ENCODE assay signal across 1 cellular context in genomic region chr13:38998739-38999138, GRCh38.
TF ChIP-seq lines count a peak whose summit lies in the region.

No MANE protein-coding gene starts in this region.

TF ChIP-seq in K562, 482 proteins besides CTCF, POLR2A, EP300 and RAD21 (continued from another document):
- no peak for TF ChIP-seq OTX1 (CRISPR knock-in tag; IDR thresholded peaks at IDR 0.05)
